8 cellular contexts compared by ENCODE assay signal in genomic region chr9:132670359-132670815, GRCh38. TPM values are rescaled to one million over a fixed set of nuclear protein-coding genes. Genes with fewer than 3 reads are reported as not detected.
DNase-seq lines count a peak whose midpoint lies in the region; ATAC-seq and TF ChIP-seq lines count a peak whose summit lies in the region.

Gene GTF3C4 (plus strand): TSS chr9:132670464. CDS start chr9:132670599, 135 bp downstream.

- H3K36me3 ChIP-seq in cardiac muscle cell: no peaks in the 10 kb centered on the region

- H3K9me3 ChIP-seq in cardiac muscle cell (ENCODE audit: low read depth): no peaks in the 10 kb centered on the region

- H3K27me3 Mint-ChIP-seq in activated naive CD8-positive, alpha-beta T cell treated with anti-CD3 and anti-CD28 coated beads for 36 hours: no peaks in the 10 kb centered on the region
- no peaks in the 10 kb centered on the region for H3K27me3 Mint-ChIP-seq in type B pancreatic cell

- no peaks in the 10 kb centered on the region for H3K27me3 ChIP-seq in cardiac muscle cell

- peaks cover 54% of the 10 kb centered on the region for H3K4me1 Mint-ChIP-seq in activated naive CD8-positive, alpha-beta T cell treated with anti-CD3 and anti-CD28 coated beads for 36 hours
- peaks cover 24% of the 10 kb centered on the region for H3K4me1 Mint-ChIP-seq in type B pancreatic cell (ENCODE audit: unreplicated experiment)

- intact Hi-C loops in posterior cingulate gyrus (cut with DNase I): loop anchor here (10.0 kb wide), 1 partner anchor 124 kb away; no protein-coding TSS in a partner anchor

- H3K27ac Mint-ChIP-seq in activated naive CD8-positive, alpha-beta T cell treated with anti-CD3 and anti-CD28 coated beads for 36 hours: peak within 1 kb of the TSS; percentile 94
- H3K27ac Mint-ChIP-seq in type B pancreatic cell: peak within 1 kb of the TSS; percentile 91

- DNase-seq in DMS79 (lab: John Stamatoyannopoulos, UW) (peak; percentile 46), cardiac muscle cell (ENCODE audit: low read depth in 1 of 2, low spot score in 1 of 2) (peak; percentile 83 to 92), posterior cingulate gyrus (peak; percentile 73 to 98 (median 84)), type B pancreatic cell (ENCODE audit: extremely low spot score, unreplicated experiment) (peak; percentile 89)
- peak; percentile 66 for DNase-seq in Jurkat, Clone E6-1 (ENCODE audit: low read depth, low spot score)
- DNase-seq in activated naive CD8-positive, alpha-beta T cell treated with anti-CD3 and anti-CD28 coated beads for 36 hours: peak; percentile 87

- peak within 1 kb of the TSS; percentile 97 for H3K4me3 ChIP-seq in Jurkat, Clone E6-1 (ENCODE audit: low read length)
- peak within 1 kb of the TSS; percentile 80 for H3K4me3 ChIP-seq in cardiac muscle cell

- peaks cover 32% of the 10 kb centered on the region for H3K36me3 Mint-ChIP-seq in activated naive CD8-positive, alpha-beta T cell treated with anti-CD3 and anti-CD28 coated beads for 36 hours
- peaks cover 19% of the 10 kb centered on the region for H3K36me3 Mint-ChIP-seq in type B pancreatic cell

- ATAC-seq in GM21717 (IDR thresholded peaks at IDR 0.05; ENCODE audit: unreplicated experiment) (peak; percentile 53), SK-N-SH treated with all-trans-retinoic acid at 6 μM for 48 hours (peak; percentile 64)

- H3K27ac ChIP-seq in cardiac muscle cell: peak within 1 kb of the TSS; percentile 87

- peaks cover 3% of the 10 kb centered on the region for H3K9me3 Mint-ChIP-seq in activated naive CD8-positive, alpha-beta T cell treated with anti-CD3 and anti-CD28 coated beads for 36 hours
- H3K9me3 Mint-ChIP-seq in type B pancreatic cell: peaks cover 9% of the 10 kb centered on the region

- TF ChIP-seq CTCF in cardiac muscle cell (IDR thresholded peaks at IDR 0.05; ENCODE audit: low read depth, low read length) (no peak), type B pancreatic cell (conservative IDR thresholded peaks at IDR 0.05) (no peak)

- H3K4me1 ChIP-seq in cardiac muscle cell (ENCODE audit: low read depth): peaks cover 8% of the 10 kb centered on the region

- H3K4me3 Mint-ChIP-seq in activated naive CD8-positive, alpha-beta T cell treated with anti-CD3 and anti-CD28 coated beads for 36 hours: peak within 1 kb of the TSS; percentile 93
- H3K4me3 Mint-ChIP-seq in type B pancreatic cell: peak within 1 kb of the TSS; percentile 89

TF ChIP-seq in SK-N-SH treated with all-trans-retinoic acid at 6 μM for 48 hours, 23 proteins besides CTCF, POLR2A, EP300 and RAD21:
- TF ChIP-seq ZNF70 (CRISPR knock-in tag; IDR thresholded peaks at IDR 0.05) (no peak), RARB (CRISPR knock-in tag; IDR thresholded peaks at IDR 0.05) (no peak), TSHZ2 (CRISPR knock-in tag; IDR thresholded peaks at IDR 0.05) (no peak)
TF ChIP-seq in SK-N-SH treated with all-trans-retinoic acid at 6 μM for 48 hours: peak in this region for 0.

RNA-seq across cellular contexts. Expression of gene GTF3C4, which starts in this region (rescaled TPM):
- polyA plus RNA-seq in Jurkat, Clone E6-1 (2012; ENCODE audit: insufficient read depth, insufficient read length): 10.6 TPM
- total RNA-seq in activated naive CD8-positive, alpha-beta T cell treated with anti-CD3 and anti-CD28 coated beads for 36 hours: 10 to 100 TPM; 21.8 to 23.4 TPM
- total RNA-seq in cardiac muscle cell (10.7 and 12.9 TPM in 2 replicates), type B pancreatic cell (ENCODE audit: low replicate concordance) (23.7 and 25.9 TPM in 2 replicates)
- polyA plus RNA-seq in cardiac muscle cell: 8.3 and 9.2 TPM in 2 replicates

Comparison
In these comparisons a context has a peak if more than half of its experiments do, and no peak if none do; other contexts are left out.
1. Peak in every context shown above with its lines: DNase-seq, ATAC-seq, H3K4me3 ChIP-seq and H3K27ac ChIP-seq.